26 cellular contexts compared by ENCODE assay signal in genomic region chr2:100677611-100678185, GRCh38.
"Had no signal": no experiment of that assay in that cellular context is flagged by ENCODE, and none has a peak within 500 bp of the region (broad histone marks: within the 10 kb centered on the region; RNA-seq: fewer than 3 reads in every experiment).

No MANE protein-coding gene starts in this region.

- H3K4me3 ChIP-seq: neural progenitor cell, pancreas, prostate gland, right lobe of liver, sigmoid colon, stomach, thoracic aorta, thyroid gland, tibial nerve, upper lobe of left lung, vagina had no signal

- H3K9me3 Mint-ChIP-seq: natural killer cell; nephron; neural progenitor cell; stimulated activated effector memory CD8-positive, alpha-beta T cell treated with anti-CD3 and anti-CD28 coated beads, Interleukin-12 subunit alpha, Interleukin-12 subunit beta, amount 100 ng/mL, for 72 hours; stimulated activated naive CD8-positive, alpha-beta T cell treated with anti-CD3 and anti-CD28 coated beads, Interleukin-15, Interleukin-2, amounts not matched to agents 100 ng/mL and 50 ng/mL, for 24 hours had no signal

- DNase-seq: natural killer cell; occipital lobe; pancreas; retina; right cardiac atrium; right lobe of liver; sigmoid colon; small intestine; stimulated activated CD4-positive, alpha-beta T cell treated with anti-CD3 and anti-CD28 coated beads, Interleukin-15, amount 100 ng/mL, for 24 hours; stimulated activated CD4-positive, alpha-beta T cell treated with anti-CD3 and anti-CD28 coated beads, Interleukin-2, amount 100 ng/mL, for 24 hours; stimulated activated CD4-positive, alpha-beta T cell treated with anti-CD3 and anti-CD28 coated beads, Interleukin-2, amount 100 ng/mL, for 48 hours; stimulated activated CD4-positive, alpha-beta T cell treated with anti-CD3 and anti-CD28 coated beads, Interleukin-4, amount 100 ng/mL, for 24 hours; stimulated activated naive B cell treated with anti-CD40 and anti-IgM and Interleukin-4, amounts not matched to agents 10 μg/mL and 1 μg/mL and 100 μg/mL, for 72 hours; stimulated activated naive CD4-positive, alpha-beta T cell treated with Interleukin-2 at 50 U/mL for 16 hours; stomach; thyroid gland; trophoblast cell; upper lobe of left lung had no signal

- H3K27me3 Mint-ChIP-seq: stimulated activated naive CD8-positive, alpha-beta T cell treated with anti-CD3 and anti-CD28 coated beads, Interleukin-15, Interleukin-2, amounts not matched to agents 100 ng/mL and 50 ng/mL, for 24 hours had no signal

- H3K27ac Mint-ChIP-seq: natural killer cell; nephron; neural progenitor cell; stimulated activated effector memory CD8-positive, alpha-beta T cell treated with anti-CD3 and anti-CD28 coated beads, Interleukin-12 subunit alpha, Interleukin-12 subunit beta, amount 100 ng/mL, for 72 hours; stimulated activated naive B cell treated with anti-CD40 and anti-IgM and Interleukin-4, amounts not matched to agents 10 μg/mL and 1 μg/mL and 100 μg/mL, for 72 hours; stimulated activated naive CD8-positive, alpha-beta T cell treated with anti-CD3 and anti-CD28 coated beads, Interleukin-15, Interleukin-2, amounts not matched to agents 100 ng/mL and 50 ng/mL, for 24 hours had no signal

- H3K36me3 Mint-ChIP-seq: natural killer cell; neural progenitor cell; stimulated activated effector memory CD8-positive, alpha-beta T cell treated with anti-CD3 and anti-CD28 coated beads, Interleukin-12 subunit alpha, Interleukin-12 subunit beta, amount 100 ng/mL, for 72 hours; stimulated activated naive B cell treated with anti-CD40 and anti-IgM and Interleukin-4, amounts not matched to agents 10 μg/mL and 1 μg/mL and 100 μg/mL, for 72 hours had no signal

- ATAC-seq: natural killer cell; pancreas; right cardiac atrium; right lobe of liver; stimulated activated effector memory CD8-positive, alpha-beta T cell treated with anti-CD3 and anti-CD28 coated beads, Interleukin-12 subunit alpha, Interleukin-12 subunit beta, amount 100 ng/mL, for 72 hours; stimulated activated naive B cell treated with anti-CD40 and anti-IgM and Interleukin-4, amounts not matched to agents 10 μg/mL and 1 μg/mL and 100 μg/mL, for 72 hours had no signal

- H3K4me3 Mint-ChIP-seq: natural killer cell; nephron; neural progenitor cell; stimulated activated effector memory CD8-positive, alpha-beta T cell treated with anti-CD3 and anti-CD28 coated beads, Interleukin-12 subunit alpha, Interleukin-12 subunit beta, amount 100 ng/mL, for 72 hours; stimulated activated naive B cell treated with anti-CD40 and anti-IgM and Interleukin-4, amounts not matched to agents 10 μg/mL and 1 μg/mL and 100 μg/mL, for 72 hours; stimulated activated naive CD8-positive, alpha-beta T cell treated with anti-CD3 and anti-CD28 coated beads, Interleukin-15, Interleukin-2, amounts not matched to agents 100 ng/mL and 50 ng/mL, for 24 hours had no signal

- H3K4me1 Mint-ChIP-seq: nephron; neural progenitor cell; stimulated activated naive B cell treated with anti-CD40 and anti-IgM and Interleukin-4, amounts not matched to agents 10 μg/mL and 1 μg/mL and 100 μg/mL, for 72 hours had no signal

- H3K27ac ChIP-seq: neural progenitor cell, pancreas, prostate gland, right lobe of liver, sigmoid colon, stomach, thoracic aorta, thyroid gland, tibial nerve, upper lobe of left lung, vagina had no signal
